1 cellular context compared by ENCODE assay signal in the genomic region with DNA sequence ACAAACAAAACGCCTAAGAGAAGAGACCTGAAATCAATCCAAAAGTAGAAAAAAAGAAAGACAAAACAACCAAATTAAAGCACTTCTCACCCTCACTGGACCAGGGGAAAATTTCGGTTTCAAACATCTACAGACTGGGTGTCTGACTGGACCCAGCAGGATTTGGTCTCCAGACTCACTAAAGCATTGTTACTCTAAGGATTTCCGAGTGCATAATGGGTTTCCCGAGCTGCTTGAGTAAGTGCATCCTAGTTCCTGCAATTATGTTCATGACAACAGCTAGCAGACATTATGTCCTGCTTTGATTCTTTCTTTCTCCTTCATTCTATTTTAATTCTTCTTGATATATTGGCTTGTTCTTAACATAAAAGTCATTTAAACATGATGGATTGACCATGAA.
TF ChIP-seq lines count a peak whose summit lies in the region.

No MANE protein-coding gene starts in this region.

TF ChIP-seq in GM23338, 12 proteins besides CTCF, POLR2A, EP300 and RAD21 (continued from another document):
- TF ChIP-seq, protein P1, sequence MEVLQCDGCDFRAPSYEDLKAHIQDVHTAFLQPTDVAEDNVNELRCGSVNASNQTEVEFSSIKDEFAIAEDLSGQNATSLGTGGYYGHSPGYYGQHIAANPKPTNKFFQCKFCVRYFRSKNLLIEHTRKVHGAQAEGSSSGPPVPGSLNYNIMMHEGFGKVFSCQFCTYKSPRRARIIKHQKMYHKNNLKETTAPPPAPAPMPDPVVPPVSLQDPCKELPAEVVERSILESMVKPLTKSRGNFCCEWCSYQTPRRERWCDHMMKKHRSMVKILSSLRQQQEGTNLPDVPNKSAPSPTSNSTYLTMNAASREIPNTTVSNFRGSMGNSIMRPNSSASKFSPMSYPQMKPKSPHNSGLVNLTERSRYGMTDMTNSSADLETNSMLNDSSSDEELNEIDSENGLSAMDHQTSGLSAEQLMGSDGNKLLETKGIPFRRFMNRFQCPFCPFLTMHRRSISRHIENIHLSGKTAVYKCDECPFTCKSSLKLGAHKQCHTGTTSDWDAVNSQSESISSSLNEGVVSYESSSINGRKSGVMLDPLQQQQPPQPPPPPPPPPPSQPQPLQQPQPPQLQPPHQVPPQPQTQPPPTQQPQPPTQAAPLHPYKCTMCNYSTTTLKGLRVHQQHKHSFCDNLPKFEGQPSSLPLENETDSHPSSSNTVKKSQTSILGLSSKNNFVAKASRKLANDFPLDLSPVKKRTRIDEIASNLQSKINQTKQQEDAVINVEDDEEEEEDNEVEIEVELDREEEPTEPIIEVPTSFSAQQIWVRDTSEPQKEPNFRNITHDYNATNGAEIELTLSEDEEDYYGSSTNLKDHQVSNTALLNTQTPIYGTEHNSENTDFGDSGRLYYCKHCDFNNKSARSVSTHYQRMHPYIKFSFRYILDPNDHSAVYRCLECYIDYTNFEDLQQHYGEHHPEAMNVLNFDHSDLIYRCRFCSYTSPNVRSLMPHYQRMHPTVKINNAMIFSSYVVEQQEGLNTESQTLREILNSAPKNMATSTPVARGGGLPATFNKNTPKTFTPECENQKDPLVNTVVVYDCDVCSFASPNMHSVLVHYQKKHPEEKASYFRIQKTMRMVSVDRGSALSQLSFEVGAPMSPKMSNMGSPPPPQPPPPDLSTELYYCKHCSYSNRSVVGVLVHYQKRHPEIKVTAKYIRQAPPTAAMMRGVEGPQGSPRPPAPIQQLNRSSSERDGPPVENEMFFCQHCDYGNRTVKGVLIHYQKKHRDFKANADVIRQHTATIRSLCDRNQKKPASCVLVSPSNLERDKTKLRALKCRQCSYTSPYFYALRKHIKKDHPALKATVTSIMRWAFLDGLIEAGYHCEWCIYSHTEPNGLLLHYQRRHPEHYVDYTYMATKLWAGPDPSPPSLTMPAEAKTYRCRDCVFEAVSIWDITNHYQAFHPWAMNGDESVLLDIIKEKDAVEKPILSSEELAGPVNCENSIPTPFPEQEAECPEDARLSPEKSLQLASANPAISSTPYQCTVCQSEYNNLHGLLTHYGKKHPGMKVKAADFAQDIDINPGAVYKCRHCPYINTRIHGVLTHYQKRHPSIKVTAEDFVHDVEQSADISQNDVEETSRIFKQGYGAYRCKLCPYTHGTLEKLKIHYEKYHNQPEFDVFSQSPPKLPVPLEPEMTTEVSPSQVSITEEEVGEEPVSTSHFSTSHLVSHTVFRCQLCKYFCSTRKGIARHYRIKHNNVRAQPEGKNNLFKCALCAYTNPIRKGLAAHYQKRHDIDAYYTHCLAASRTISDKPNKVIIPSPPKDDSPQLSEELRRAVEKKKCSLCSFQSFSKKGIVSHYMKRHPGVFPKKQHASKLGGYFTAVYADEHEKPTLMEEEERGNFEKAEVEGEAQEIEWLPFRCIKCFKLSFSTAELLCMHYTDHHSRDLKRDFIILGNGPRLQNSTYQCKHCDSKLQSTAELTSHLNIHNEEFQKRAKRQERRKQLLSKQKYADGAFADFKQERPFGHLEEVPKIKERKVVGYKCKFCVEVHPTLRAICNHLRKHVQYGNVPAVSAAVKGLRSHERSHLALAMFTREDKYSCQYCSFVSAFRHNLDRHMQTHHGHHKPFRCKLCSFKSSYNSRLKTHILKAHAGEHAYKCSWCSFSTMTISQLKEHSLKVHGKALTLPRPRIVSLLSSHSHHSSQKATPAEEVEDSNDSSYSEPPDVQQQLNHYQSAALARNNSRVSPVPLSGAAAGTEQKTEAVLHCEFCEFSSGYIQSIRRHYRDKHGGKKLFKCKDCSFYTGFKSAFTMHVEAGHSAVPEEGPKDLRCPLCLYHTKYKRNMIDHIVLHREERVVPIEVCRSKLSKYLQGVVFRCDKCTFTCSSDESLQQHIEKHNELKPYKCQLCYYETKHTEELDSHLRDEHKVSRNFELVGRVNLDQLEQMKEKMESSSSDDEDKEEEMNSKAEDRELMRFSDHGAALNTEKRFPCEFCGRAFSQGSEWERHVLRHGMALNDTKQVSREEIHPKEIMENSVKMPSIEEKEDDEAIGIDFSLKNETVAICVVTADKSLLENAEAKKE (CRISPR knock-in tag; IDR thresholded peaks at IDR 0.05), result no peak
- TF ChIP-seq POLR2AphosphoS5 (IDR thresholded peaks at IDR 0.05; ENCODE audit: low read depth), result no peak
